ENCODE assay signal across 1 cellular context in genomic region chr9:94139672-94140417, GRCh38.
A peak's percentile ranks its signal among the peaks of the same experiment; 100 is the strongest.
TF ChIP-seq lines count a peak whose summit lies in the region.

No MANE protein-coding gene starts in this region.

TF ChIP-seq in K562, 482 proteins besides CTCF, POLR2A, EP300 and RAD21 (continued from another document):
- TF ChIP-seq ZNF398 (CRISPR knock-in tag; IDR thresholded peaks at IDR 0.05) = no peak
- TF ChIP-seq BACH1 (tag; IDR thresholded peaks at IDR 0.05) = peak; percentile 62; the same call in 1 of the 2 replicates
- TF ChIP-seq CTCFL (IDR thresholded peaks at IDR 0.05; ENCODE audit: borderline replicate concordance, insufficient read depth, low read depth, low read length, poor library complexity, severe bottlenecking) = no peak
- no peak for TF ChIP-seq CBX3 (IDR thresholded peaks at IDR 0.05; ENCODE audit: borderline replicate concordance in 1 of 2, low read length in 2 of 2)
- no peak for TF ChIP-seq ZNF124 (CRISPR knock-in tag; IDR thresholded peaks at IDR 0.05)
- TF ChIP-seq HNRNPH1 (optimal IDR thresholded peaks at IDR 0.05; ENCODE audit: low read depth, low read length) = no peak
- no peak for TF ChIP-seq JUNB (CRISPR knock-in tag; conservative IDR thresholded peaks at IDR 0.05)
- no peak for TF ChIP-seq HMGN3 (IDR thresholded peaks at IDR 0.05; ENCODE audit: borderline replicate concordance, extremely low read depth, insufficient read length, low read depth, low read length)
- TF ChIP-seq MYC (IDR thresholded peaks at IDR 0.05; ENCODE audit: low read depth, low read length) = no peak
- no peak for TF ChIP-seq MYC (CRISPR knock-in tag; IDR thresholded peaks at IDR 0.05; ENCODE audit: borderline replicate concordance, low read depth)
- TF ChIP-seq ATF7 (IDR thresholded peaks at IDR 0.05) = peak; percentile 31; the same call in 1 of the 2 replicates
- TF ChIP-seq BCOR (IDR thresholded peaks at IDR 0.05) = no peak
- TF ChIP-seq TRIM28 (IDR thresholded peaks at IDR 0.05) = no peak
- 0 out of 2 replicates have a peak, but pooled peaks have one; percentile 46 for TF ChIP-seq LEF1 (IDR thresholded peaks at IDR 0.05)
- TF ChIP-seq CSDE1 (IDR thresholded peaks at IDR 0.05) = no peak
- TF ChIP-seq TEAD1 (CRISPR knock-in tag; IDR thresholded peaks at IDR 0.05) = 0 out of 4 replicates have a peak, but pooled peaks of 1 of the 2 experiments have one; percentile 22
- TF ChIP-seq ZNF766 (CRISPR knock-in tag; conservative IDR thresholded peaks at IDR 0.05) = peak; percentile 64; the same call in 1 of the 2 replicates
- TF ChIP-seq, protein P1, sequence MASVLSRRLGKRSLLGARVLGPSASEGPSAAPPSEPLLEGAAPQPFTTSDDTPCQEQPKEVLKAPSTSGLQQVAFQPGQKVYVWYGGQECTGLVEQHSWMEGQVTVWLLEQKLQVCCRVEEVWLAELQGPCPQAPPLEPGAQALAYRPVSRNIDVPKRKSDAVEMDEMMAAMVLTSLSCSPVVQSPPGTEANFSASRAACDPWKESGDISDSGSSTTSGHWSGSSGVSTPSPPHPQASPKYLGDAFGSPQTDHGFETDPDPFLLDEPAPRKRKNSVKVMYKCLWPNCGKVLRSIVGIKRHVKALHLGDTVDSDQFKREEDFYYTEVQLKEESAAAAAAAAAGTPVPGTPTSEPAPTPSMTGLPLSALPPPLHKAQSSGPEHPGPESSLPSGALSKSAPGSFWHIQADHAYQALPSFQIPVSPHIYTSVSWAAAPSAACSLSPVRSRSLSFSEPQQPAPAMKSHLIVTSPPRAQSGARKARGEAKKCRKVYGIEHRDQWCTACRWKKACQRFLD (CRISPR knock-in tag; IDR thresholded peaks at IDR 0.05) = peak; percentile 51
- TF ChIP-seq KDM2B (CRISPR knock-in tag; IDR thresholded peaks at IDR 0.05) = no peak
- TF ChIP-seq NR2C2 (CRISPR knock-in tag; IDR thresholded peaks at IDR 0.05) = no peak
- peak; percentile 64; the same call in 1 of the 2 replicates for TF ChIP-seq NR2C2 (tag; IDR thresholded peaks at IDR 0.05)
- 0 out of 2 replicates have a peak, but pooled peaks have one; percentile 30 for TF ChIP-seq JUND (IDR thresholded peaks at IDR 0.05; ENCODE audit: borderline replicate concordance, low read depth, low read length)
- 0 out of 3 replicates have a peak, but pooled peaks have one; percentile 24 for TF ChIP-seq JUND (tag; IDR thresholded peaks at IDR 0.05; ENCODE audit: borderline replicate concordance, low read depth, low read length)
- no peak for TF ChIP-seq ELF4 (CRISPR knock-in tag; IDR thresholded peaks at IDR 0.05)
- TF ChIP-seq GATAD2B (IDR thresholded peaks at IDR 0.05; ENCODE audit: borderline replicate concordance) = no peak
- no peak for TF ChIP-seq NRF1 (conservative IDR thresholded peaks at IDR 0.05 in 1 of 2, IDR thresholded peaks at IDR 0.05 in 1 of 2)
- TF ChIP-seq TCFL5 (CRISPR knock-in tag; conservative IDR thresholded peaks at IDR 0.05) = no peak
- no peak for TF ChIP-seq PHB2 (IDR thresholded peaks at IDR 0.05; ENCODE audit: low read depth)
- no peak for TF ChIP-seq PYGO2 (tag; IDR thresholded peaks at IDR 0.05)
- no peak for TF ChIP-seq WHSC1 (IDR thresholded peaks at IDR 0.05; ENCODE audit: low read length)
- TF ChIP-seq SRF (CRISPR knock-in tag; IDR thresholded peaks at IDR 0.05) = no peak
- no peak for TF ChIP-seq SMARCE1 (IDR thresholded peaks at IDR 0.05)
- TF ChIP-seq MTA1 (IDR thresholded peaks at IDR 0.05; ENCODE audit: borderline replicate concordance) = no peak
- TF ChIP-seq HMG20A (CRISPR knock-in tag; conservative IDR thresholded peaks at IDR 0.05) = no peak
- TF ChIP-seq HES1 (IDR thresholded peaks at IDR 0.05; ENCODE audit: low read depth) = no peak
- TF ChIP-seq FOSL1 (tag; conservative IDR thresholded peaks at IDR 0.05) = peak; percentile 64
- TF ChIP-seq GABPB1 (CRISPR knock-in tag; IDR thresholded peaks at IDR 0.05) = 0 out of 2 replicates have a peak, but pooled peaks have one; percentile 18
- 0 out of 2 replicates have a peak, but pooled peaks have one; percentile 26 for TF ChIP-seq CTBP1 (IDR thresholded peaks at IDR 0.05; ENCODE audit: borderline replicate concordance)
- no peak for TF ChIP-seq FOXP1 (CRISPR knock-in tag; IDR thresholded peaks at IDR 0.05)
- peak in 2 of 3 experiments; percentile 23 to 79 for TF ChIP-seq YY1 (IDR thresholded peaks at IDR 0.05; ENCODE audit: borderline replicate concordance in 1 of 3, control insufficient read depth in 1 of 3, extremely low read depth in 1 of 3, insufficient read depth in 3 of 3, insufficient read length in 1 of 3, insufficient replicate concordance in 2 of 3, low read depth in 1 of 3, low read length in 2 of 3)
- peak; percentile 91 for TF ChIP-seq ZNF384 (IDR thresholded peaks at IDR 0.05; ENCODE audit: low read depth, low read length)
- TF ChIP-seq SMARCA5 (IDR thresholded peaks at IDR 0.05) = 0 out of 2 replicates have a peak, but pooled peaks have one; percentile 20
- TF ChIP-seq, protein P2, sequence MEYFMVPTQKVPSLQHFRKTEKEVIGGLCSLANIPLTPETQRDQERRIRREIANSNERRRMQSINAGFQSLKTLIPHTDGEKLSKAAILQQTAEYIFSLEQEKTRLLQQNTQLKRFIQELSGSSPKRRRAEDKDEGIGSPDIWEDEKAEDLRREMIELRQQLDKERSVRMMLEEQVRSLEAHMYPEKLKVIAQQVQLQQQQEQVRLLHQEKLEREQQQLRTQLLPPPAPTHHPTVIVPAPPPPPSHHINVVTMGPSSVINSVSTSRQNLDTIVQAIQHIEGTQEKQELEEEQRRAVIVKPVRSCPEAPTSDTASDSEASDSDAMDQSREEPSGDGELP (CRISPR knock-in tag; IDR thresholded peaks at IDR 0.05; ENCODE audit: borderline replicate concordance) = peak; percentile 26; the same call in 1 of the 2 replicates
- TF ChIP-seq ARID4B (CRISPR knock-in tag; IDR thresholded peaks at IDR 0.05) = no peak
- 0 out of 2 replicates have a peak, but pooled peaks have one; percentile 15 for TF ChIP-seq SOX6 (IDR thresholded peaks at IDR 0.05)
- TF ChIP-seq L3MBTL2 (IDR thresholded peaks at IDR 0.05) = peak; percentile 62
- TF ChIP-seq ZNF280A (IDR thresholded peaks at IDR 0.05; ENCODE audit: low read depth, partially characterized antibody) = no peak
- peak; percentile 61; the same call in 1 of the 2 replicates for TF ChIP-seq NFRKB (IDR thresholded peaks at IDR 0.05; ENCODE audit: low read depth)
- peak; percentile 51 for TF ChIP-seq RBBP5 (IDR thresholded peaks at IDR 0.05; ENCODE audit: borderline replicate concordance, insufficient read depth, low read length, poor library complexity, severe bottlenecking)
- TF ChIP-seq NFIC (IDR thresholded peaks at IDR 0.05) = peak; percentile 82
- TF ChIP-seq, protein P3, sequence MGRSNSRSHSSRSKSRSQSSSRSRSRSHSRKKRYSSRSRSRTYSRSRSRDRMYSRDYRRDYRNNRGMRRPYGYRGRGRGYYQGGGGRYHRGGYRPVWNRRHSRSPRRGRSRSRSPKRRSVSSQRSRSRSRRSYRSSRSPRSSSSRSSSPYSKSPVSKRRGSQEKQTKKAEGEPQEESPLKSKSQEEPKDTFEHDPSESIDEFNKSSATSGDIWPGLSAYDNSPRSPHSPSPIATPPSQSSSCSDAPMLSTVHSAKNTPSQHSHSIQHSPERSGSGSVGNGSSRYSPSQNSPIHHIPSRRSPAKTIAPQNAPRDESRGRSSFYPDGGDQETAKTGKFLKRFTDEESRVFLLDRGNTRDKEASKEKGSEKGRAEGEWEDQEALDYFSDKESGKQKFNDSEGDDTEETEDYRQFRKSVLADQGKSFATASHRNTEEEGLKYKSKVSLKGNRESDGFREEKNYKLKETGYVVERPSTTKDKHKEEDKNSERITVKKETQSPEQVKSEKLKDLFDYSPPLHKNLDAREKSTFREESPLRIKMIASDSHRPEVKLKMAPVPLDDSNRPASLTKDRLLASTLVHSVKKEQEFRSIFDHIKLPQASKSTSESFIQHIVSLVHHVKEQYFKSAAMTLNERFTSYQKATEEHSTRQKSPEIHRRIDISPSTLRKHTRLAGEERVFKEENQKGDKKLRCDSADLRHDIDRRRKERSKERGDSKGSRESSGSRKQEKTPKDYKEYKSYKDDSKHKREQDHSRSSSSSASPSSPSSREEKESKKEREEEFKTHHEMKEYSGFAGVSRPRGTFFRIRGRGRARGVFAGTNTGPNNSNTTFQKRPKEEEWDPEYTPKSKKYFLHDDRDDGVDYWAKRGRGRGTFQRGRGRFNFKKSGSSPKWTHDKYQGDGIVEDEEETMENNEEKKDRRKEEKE (IDR thresholded peaks at IDR 0.05; ENCODE audit: borderline replicate concordance in 1 of 2, control insufficient read depth in 1 of 2, low read depth in 2 of 2, low read length in 1 of 2) = no peak
- no peak for TF ChIP-seq ZSCAN29 (IDR thresholded peaks at IDR 0.05)
- TF ChIP-seq, protein P4, sequence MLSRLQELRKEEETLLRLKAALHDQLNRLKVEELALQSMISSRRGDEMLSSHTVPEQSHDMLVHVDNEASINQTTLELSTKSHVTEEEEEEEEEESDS (CRISPR knock-in tag; IDR thresholded peaks at IDR 0.05) = no peak
- 0 out of 2 replicates have a peak, but pooled peaks have one; percentile 53 for TF ChIP-seq ZNF197 (CRISPR knock-in tag; IDR thresholded peaks at IDR 0.05; ENCODE audit: low read depth)
- TF ChIP-seq FOXJ2 (tag; IDR thresholded peaks at IDR 0.05) = no peak
- TF ChIP-seq PTTG1 (tag; IDR thresholded peaks at IDR 0.05; ENCODE audit: low read depth) = no peak
- TF ChIP-seq TSC22D4 (tag; IDR thresholded peaks at IDR 0.05) = no peak
- peak; percentile 25; the same call in 1 of the 2 replicates for TF ChIP-seq PHF8 (IDR thresholded peaks at IDR 0.05; ENCODE audit: borderline replicate concordance, low read length)
TF ChIP-seq in K562: peak in this region for 37.
